In genomic region chrX:24215282-24215681, GRCh38 we compare ENCODE assay signal across 14 cellular contexts.
"Had no signal": no experiment of that assay in that cellular context is flagged by ENCODE, and none has a peak within 500 bp of the region (broad histone marks: within the 10 kb centered on the region; RNA-seq: fewer than 3 reads in every experiment).

No MANE protein-coding gene starts in this region.

- H3K27me3 Mint-ChIP-seq: activated CD4-positive, alpha-beta T cell treated with anti-CD3 and anti-CD28 coated beads, Interleukin-2, amount 10 ng/mL, durations not matched to agents 7 days and 5 days; central memory CD8-positive, alpha-beta T cell had no signal

- H3K27ac Mint-ChIP-seq: activated CD4-positive, alpha-beta T cell treated with anti-CD3 and anti-CD28 coated beads, Interleukin-2, amount 10 ng/mL, durations not matched to agents 7 days and 5 days; activated T-helper 1 cell treated with anti-CD3 and anti-CD28 coated beads, Interleukin-12 subunit alpha, Interleukin-12 subunit beta, Interleukin-2, Interleukin-4 antibody, amounts not matched to agents 30 ng/mL and 10 ng/mL and 1 ng/mL, durations not matched to agents 14 hours and 24 hours and 36 hours had no signal

- H3K4me1 ChIP-seq: body of pancreas, colonic mucosa, thyroid gland had no signal

- H3K27me3 ChIP-seq: body of pancreas, colonic mucosa, thyroid gland had no signal

- H3K9me3 Mint-ChIP-seq: activated CD4-positive, alpha-beta T cell treated with anti-CD3 and anti-CD28 coated beads, Interleukin-2, amount 10 ng/mL, durations not matched to agents 7 days and 5 days; activated T-helper 1 cell treated with anti-CD3 and anti-CD28 coated beads, Interleukin-12 subunit alpha, Interleukin-12 subunit beta, Interleukin-2, Interleukin-4 antibody, amounts not matched to agents 30 ng/mL and 10 ng/mL and 1 ng/mL, durations not matched to agents 14 hours and 24 hours and 36 hours; central memory CD8-positive, alpha-beta T cell had no signal

- ATAC-seq: body of pancreas, left colon had no signal

- H3K27ac ChIP-seq: body of pancreas, colonic mucosa, thyroid gland had no signal

- H3K9me3 ChIP-seq: body of pancreas, colonic mucosa, thyroid gland had no signal

- DNase-seq: activated CD4-positive, alpha-beta T cell treated with anti-CD3 and anti-CD28 coated beads, Interleukin-2, amount 10 ng/mL, durations not matched to agents 7 days and 5 days; activated gamma-delta T cell treated with Interleukin-2 at 50 U/mL for 16 hours; body of pancreas; colonic mucosa; left colon; midbrain; stimulated activated CD4-positive, alpha-beta T cell treated with anti-CD3 and anti-CD28 coated beads, Interleukin-12 subunit alpha, Interleukin-12 subunit beta, amount 100 ng/mL, for 4 hours; stimulated activated CD4-positive, alpha-beta T cell treated with anti-CD3 and anti-CD28 coated beads, Interleukin-1b, Interleukin-23, amount 100 ng/mL, for 48 hours; stimulated activated naive CD4-positive, alpha-beta T cell treated with Interleukin-2 at 50 U/mL for 16 hours; T1000; thyroid gland had no signal

- H3K4me3 ChIP-seq: body of pancreas, colonic mucosa, lung, thyroid gland had no signal

- H3K4me1 Mint-ChIP-seq: activated CD4-positive, alpha-beta T cell treated with anti-CD3 and anti-CD28 coated beads, Interleukin-2, amount 10 ng/mL, durations not matched to agents 7 days and 5 days; central memory CD8-positive, alpha-beta T cell had no signal

- H3K4me3 Mint-ChIP-seq: activated CD4-positive, alpha-beta T cell treated with anti-CD3 and anti-CD28 coated beads, Interleukin-2, amount 10 ng/mL, durations not matched to agents 7 days and 5 days; activated T-helper 1 cell treated with anti-CD3 and anti-CD28 coated beads, Interleukin-12 subunit alpha, Interleukin-12 subunit beta, Interleukin-2, Interleukin-4 antibody, amounts not matched to agents 30 ng/mL and 10 ng/mL and 1 ng/mL, durations not matched to agents 14 hours and 24 hours and 36 hours; central memory CD8-positive, alpha-beta T cell had no signal
